Comparison of ENCODE assay signal across 2 cellular contexts in genomic region chr19:1775951-1776605, GRCh38.
TF ChIP-seq lines count a peak whose summit lies in the region.

No MANE protein-coding gene starts in this region.

TF ChIP-seq in HCT116, 20 proteins besides CTCF, POLR2A, EP300 and RAD21:
- TF ChIP-seq CEBPB (IDR thresholded peaks at IDR 0.05; ENCODE audit: low read depth), result no peak
- TF ChIP-seq POLR2AphosphoS5 (IDR thresholded peaks at IDR 0.05; ENCODE audit: low read depth, low read length), result peak; percentile 7; the same call in 1 of the 2 replicates

TF ChIP-seq in endothelial cell of umbilical vein, 7 proteins besides CTCF, POLR2A, EP300 and RAD21:
- TF ChIP-seq JUN (IDR thresholded peaks at IDR 0.05; ENCODE audit: borderline replicate concordance, insufficient read depth, insufficient read length, low read depth), result no peak
- no peak for TF ChIP-seq FOS (IDR thresholded peaks at IDR 0.05; ENCODE audit: borderline replicate concordance, insufficient read depth, low read length)
- TF ChIP-seq MYC (IDR thresholded peaks at IDR 0.05; ENCODE audit: low read depth, low read length), result no peak
- peak; percentile 89 for TF ChIP-seq EZH2 (IDR thresholded peaks at IDR 0.05; ENCODE audit: borderline replicate concordance, low read depth, low read length, severe bottlenecking)
- no peak for TF ChIP-seq GATA2 (IDR thresholded peaks at IDR 0.05; ENCODE audit: insufficient read depth, insufficient read length, low read depth, low read length)
